Comparison of ENCODE assay signal across 1 cellular context in genomic region chr12:69515394-69515793, GRCh38.
TF ChIP-seq lines count a peak whose summit lies in the region.

No MANE protein-coding gene starts in this region.

TF ChIP-seq in IMR-90, 13 proteins besides CTCF, POLR2A, EP300 and RAD21:
- no peak for TF ChIP-seq RFX5 (IDR thresholded peaks at IDR 0.05; ENCODE audit: low read depth, low read length)
- no peak for TF ChIP-seq SMC3 (IDR thresholded peaks at IDR 0.05; ENCODE audit: low read depth, low read length)
- TF ChIP-seq NFE2L2 (IDR thresholded peaks at IDR 0.05; ENCODE audit: low read depth, low read length): no peak
- TF ChIP-seq USF2 (IDR thresholded peaks at IDR 0.05; ENCODE audit: low read depth, low read length): no peak
- no peak for TF ChIP-seq CHD1 (IDR thresholded peaks at IDR 0.05; ENCODE audit: low read depth, low read length)
TF ChIP-seq in IMR-90: peak in this region for 0.
